In genomic region chr12:105025890-105026289, GRCh38 we compare ENCODE assay signal across 9 cellular contexts. TPM values are rescaled to one million over a fixed set of nuclear protein-coding genes. Genes with fewer than 3 reads are reported as not detected.
A peak's percentile ranks its signal among the peaks of the same experiment; 100 is the strongest.
DNase-seq lines count a peak whose midpoint lies in the region; ATAC-seq and TF ChIP-seq lines count a peak whose summit lies in the region.
"Had no signal": no experiment of that assay in that cellular context is flagged by ENCODE, and none has a peak within 500 bp of the region (broad histone marks: within the 10 kb centered on the region; RNA-seq: fewer than 3 reads in every experiment).

No MANE protein-coding gene starts in this region.

- H3K9me3 ChIP-seq in upper lobe of right lung, result no peaks in the 10 kb centered on the region

- peak; percentile 61 for ATAC-seq in upper lobe of right lung
- no peak for ATAC-seq in HG03565 (IDR thresholded peaks at IDR 0.05; ENCODE audit: unreplicated experiment)
- ATAC-seq in HG03469 (IDR thresholded peaks at IDR 0.05; ENCODE audit: unreplicated experiment), result no peak

- DNase-seq in NCI-H1694 (lab: John Stamatoyannopoulos, UW), result peak; percentile 52
- peak; percentile 77 for DNase-seq in coronary artery (ENCODE audit: low spot score)
- DNase-seq in lung microvascular endothelial cell (ENCODE audit: low read depth in 2 of 2), result peak; percentile 4 to 16
- DNase-seq in upper lobe of right lung, result no peak
- no peak for DNase-seq in foreskin melanocyte
- DNase-seq in HuH-7.5 (ENCODE audit: low spot score), result no peak
- DNase-seq: stimulated activated naive CD4-positive, alpha-beta T cell had no signal

- no peaks in the 10 kb centered on the region for H3K36me3 ChIP-seq in upper lobe of right lung

- H3K27me3 ChIP-seq in upper lobe of right lung, result no peaks in the 10 kb centered on the region

- intact Hi-C loops in upper lobe of right lung (cut with DNase I), result no loop called here

- no peak overlapping the region for H3K4me3 ChIP-seq in coronary artery
- H3K4me3 ChIP-seq in upper lobe of right lung, result no peak overlapping the region

- no peak for TF ChIP-seq CTCF in coronary artery (IDR thresholded peaks at IDR 0.05)
- no peak for TF ChIP-seq CTCF in upper lobe of right lung (IDR thresholded peaks at IDR 0.05)

- H3K27ac ChIP-seq in coronary artery (peak overlapping the region; percentile 66 to 69), upper lobe of right lung (no peak overlapping the region)

- H3K4me1 ChIP-seq in upper lobe of right lung, result peaks cover 16% of the 10 kb centered on the region

RNA-seq across cellular contexts. Expression of gene NOPCHAP1, which starts 39.8 kb away (rescaled TPM):
- total RNA-seq in lung microvascular endothelial cell, result 8.1 TPM in 2 replicates
- total RNA-seq in upper lobe of right lung, result 11.5 TPM

RNA-seq across cellular contexts. Expression of gene ALDH1L2, which starts 58.4 kb away (rescaled TPM):
- total RNA-seq in lung microvascular endothelial cell, result 0.20 and 0.22 TPM in 2 replicates
- total RNA-seq in upper lobe of right lung, result 5.0 TPM

Comparison
In these comparisons a context has a peak if more than half of its experiments do, and no peak if none do; other contexts are left out.
1. DNase-seq: peak in NCI-H1694 (single experiment), coronary artery (single experiment) and lung microvascular endothelial cell (2 of 2); none in upper lobe of right lung (single experiment), foreskin melanocyte (single experiment) and HuH-7.5 (single experiment).